ENCODE assay signal across 8 cellular contexts in genomic region chr16:11254913-11255736, GRCh38. TPM values are rescaled to one million over a fixed set of nuclear protein-coding genes. Genes with fewer than 3 reads are reported as not detected.
A peak's percentile ranks its signal among the peaks of the same experiment; 100 is the strongest.
DNase-seq lines count a peak whose midpoint lies in the region; ATAC-seq and TF ChIP-seq lines count a peak whose summit lies in the region.

No MANE protein-coding gene starts in this region.

- TF ChIP-seq CTCF in AG04450 (IDR thresholded peaks at IDR 0.05; ENCODE audit: low read depth, low read length): no peak
- TF ChIP-seq CTCF in lung (IDR thresholded peaks at IDR 0.05; ENCODE audit: control extremely low read depth, extremely low read depth): no peak

- WGBS in lung, 2 donors: 2 to 4% methylated on average over 93 to 105 of the region's 105 CpGs

- H3K9me3 ChIP-seq in AG04450 (ENCODE audit: control insufficient read depth, insufficient read depth, low read length) (no peaks in the 10 kb centered on the region; the same call in 1 of the 2 replicates), lung (ENCODE audit: control insufficient read depth in 2 of 2, insufficient read depth in 1 of 2, low read length in 1 of 2) (no peaks in the 10 kb centered on the region)

- H3K27me3 ChIP-seq in AG04450 (ENCODE audit: control insufficient read depth, insufficient read depth, low read length): no peaks in the 10 kb centered on the region
- no peaks in the 10 kb centered on the region for H3K27me3 ChIP-seq in lung (ENCODE audit: control insufficient read depth, insufficient read depth)

- peak overlapping the region; percentile 92 for H3K4me3 Mint-ChIP-seq in dendritic cell treated with granulocyte-macrophage colony-stimulating factor and Interleukin-4, amounts not matched to agents 40 ng/mL and 50 ng/mL, for 4 days
- H3K4me3 Mint-ChIP-seq in stimulated activated naive CD8-positive, alpha-beta T cell treated with anti-CD3 and anti-CD28 coated beads, Interleukin-15, amount 100 ng/mL, for 72 hours: peak overlapping the region; percentile 92 to 99

- H3K4me3 ChIP-seq in AG04450 (ENCODE audit: low read depth, low read length) (peak overlapping the region; percentile 97), lung (peak overlapping the region; percentile 73)

- peaks cover 0 to 4% of the 10 kb centered on the region in 2 donors for H3K36me3 ChIP-seq in lung (ENCODE audit: control insufficient read depth in 2 of 2, insufficient read depth in 2 of 2, low read length in 2 of 2)

- H3K27ac Mint-ChIP-seq in dendritic cell treated with granulocyte-macrophage colony-stimulating factor and Interleukin-4, amounts not matched to agents 40 ng/mL and 50 ng/mL, for 4 days: peak overlapping the region; percentile 99
- H3K27ac Mint-ChIP-seq in stimulated activated naive CD8-positive, alpha-beta T cell treated with anti-CD3 and anti-CD28 coated beads, Interleukin-15, amount 100 ng/mL, for 72 hours: peak overlapping the region; percentile 96 to 98

- ATAC-seq in GM18520 (IDR thresholded peaks at IDR 0.05; ENCODE audit: unreplicated experiment): peak; percentile 4
- no peak for ATAC-seq in lung (ENCODE audit: insufficient read depth, low FRiP score)
- ATAC-seq in stimulated activated naive CD8-positive, alpha-beta T cell treated with anti-CD3 and anti-CD28 coated beads, Interleukin-15, amount 100 ng/mL, for 72 hours: peak; percentile 1

- peaks cover 6% of the 10 kb centered on the region for H3K27me3 Mint-ChIP-seq in dendritic cell treated with granulocyte-macrophage colony-stimulating factor and Interleukin-4, amounts not matched to agents 40 ng/mL and 50 ng/mL, for 4 days
- peaks cover 9% of the 10 kb centered on the region for H3K27me3 Mint-ChIP-seq in stimulated activated naive CD8-positive, alpha-beta T cell treated with anti-CD3 and anti-CD28 coated beads, Interleukin-15, amount 100 ng/mL, for 72 hours

- no peak for DNase-seq in AG04450 (ENCODE audit: low read depth, low spot score)
- DNase-seq in HuH-7.5 (ENCODE audit: low spot score): peak; percentile 35
- peak; percentile 51 to 55 (median 52) for DNase-seq in activated CD4-positive, CD25-positive, alpha-beta regulatory T cell (lab: John Stamatoyannopoulos, UW)
- no peak for DNase-seq in lung (ENCODE audit: low spot score)
- DNase-seq in stimulated activated naive CD8-positive, alpha-beta T cell treated with anti-CD3 and anti-CD28 coated beads, Interleukin-15, amount 100 ng/mL, for 72 hours: peak; percentile 73 to 76
- DNase-seq in NCI-H1436 (lab: John Stamatoyannopoulos, UW): no peak

- intact Hi-C loops in dendritic cell treated with granulocyte-macrophage colony-stimulating factor and Interleukin-4, amounts not matched to agents 40 ng/mL and 50 ng/mL, for 4 days (cut with micrococcal nuclease): loop anchor here (1.0 to 10.0 kb wide), 4 partner anchors 42 to 284 kb away; no protein-coding TSS in a partner anchor

- POLR2A ChIA-PET in AG04450 (lab: Yijun Ruan, JAX): interaction anchor here (0.5 to 2.8 kb wide), 62 partner anchors 22 to 488 kb away, joined by 3 to 39 read pairs (median 5); partner anchors contain the start of genes DEXI and TXNDC11

- no peaks in the 10 kb centered on the region for H3K9me3 Mint-ChIP-seq in dendritic cell treated with granulocyte-macrophage colony-stimulating factor and Interleukin-4, amounts not matched to agents 40 ng/mL and 50 ng/mL, for 4 days
- no peaks in the 10 kb centered on the region for H3K9me3 Mint-ChIP-seq in stimulated activated naive CD8-positive, alpha-beta T cell treated with anti-CD3 and anti-CD28 coated beads, Interleukin-15, amount 100 ng/mL, for 72 hours

- peaks cover 47% of the 10 kb centered on the region for H3K36me3 Mint-ChIP-seq in dendritic cell treated with granulocyte-macrophage colony-stimulating factor and Interleukin-4, amounts not matched to agents 40 ng/mL and 50 ng/mL, for 4 days (ENCODE audit: low read depth)

- H3K27ac ChIP-seq in AG04450 (ENCODE audit: low read depth, low read length) (peak overlapping the region; percentile 65), lung (ENCODE audit: low read depth in 1 of 2, low read length in 1 of 2) (peak overlapping the region; percentile 64 to 87)

- CTCF ChIA-PET in AG04450 (lab: Charles Lee): interaction anchor here (0.6 to 6.2 kb wide), 36 partner anchors 36 to 307 kb away, joined by 3 to 92 read pairs (median 4); no protein-coding TSS in a partner anchor

- peaks cover 61% of the 10 kb centered on the region for H3K4me1 Mint-ChIP-seq in dendritic cell treated with granulocyte-macrophage colony-stimulating factor and Interleukin-4, amounts not matched to agents 40 ng/mL and 50 ng/mL, for 4 days (ENCODE audit: low read depth)
- peaks cover 68% of the 10 kb centered on the region for H3K4me1 Mint-ChIP-seq in stimulated activated naive CD8-positive, alpha-beta T cell treated with anti-CD3 and anti-CD28 coated beads, Interleukin-15, amount 100 ng/mL, for 72 hours

- H3K4me1 ChIP-seq in lung (ENCODE audit: control insufficient read depth in 2 of 2, insufficient read depth in 2 of 2, low read length in 2 of 2): peaks cover 0 to 11% of the 10 kb centered on the region in 2 donors

RNA-seq across cellular contexts. Expression of gene SOCS1, which starts 0.9 kb away (rescaled TPM):
- polyA plus RNA-seq in AG04450 (2011; rRNA removed): 11.6 and 21.9 TPM in 2 replicates
- polyA minus RNA-seq in AG04450 (2011; rRNA and poly(A)+ RNA removed): 18.1 and 18.9 TPM in 2 replicates
- 10 to 100 TPM; 16.7 to 30.5 TPM for total RNA-seq in lung
- polyA plus RNA-seq in lung: 10 to 100 TPM; 13.8 to 39.7 TPM

RNA-seq across cellular contexts. Expression of gene TNP2, which starts 14.0 kb away (rescaled TPM):
- polyA plus RNA-seq in AG04450 (2011; rRNA removed) (not detected in 2 replicates), lung (not detected)
- polyA minus RNA-seq in AG04450 (2011; rRNA and poly(A)+ RNA removed): not detected in 2 replicates
- total RNA-seq in lung: not detected

RNA-seq across cellular contexts. Expression of gene PRM3, which starts 18.3 kb away (rescaled TPM):
- polyA plus RNA-seq in AG04450 (2011; rRNA removed): not detected in 2 replicates
- polyA minus RNA-seq in AG04450 (2011; rRNA and poly(A)+ RNA removed): not detected in 2 replicates
- total RNA-seq in lung: not detected
- not detected for polyA plus RNA-seq in lung

RNA-seq across cellular contexts. Expression of gene PRM2, which starts 21.2 kb away (rescaled TPM):
- polyA plus RNA-seq in AG04450 (2011; rRNA removed): not detected in 2 replicates
- polyA minus RNA-seq in AG04450 (2011; rRNA and poly(A)+ RNA removed): not detected in 2 replicates
- not detected for total RNA-seq in lung
- not detected for polyA plus RNA-seq in lung

RNA-seq across cellular contexts. Expression of gene PRM1, which starts 26.0 kb away (rescaled TPM):
- not detected in 2 replicates for polyA plus RNA-seq in AG04450 (2011; rRNA removed)
- polyA minus RNA-seq in AG04450 (2011; rRNA and poly(A)+ RNA removed): not detected in 2 replicates
- not detected for total RNA-seq in lung
- not detected for polyA plus RNA-seq in lung

Comparison
In these comparisons a context has a peak if more than half of its experiments do, and no peak if none do; other contexts are left out.
1. DNase-seq: peak in HuH-7.5 (single experiment), activated CD4-positive, CD25-positive, alpha-beta regulatory T cell (4 of 4) and stimulated activated naive CD8-positive, alpha-beta T cell treated with anti-CD3 and anti-CD28 coated beads, Interleukin-15, amount 100 ng/mL, for 72 hours (2 of 2); none in AG04450 (single experiment), lung (single experiment) and NCI-H1436 (single experiment).